Comparison of ENCODE assay signal across 8 cellular contexts in the genomic region with DNA sequence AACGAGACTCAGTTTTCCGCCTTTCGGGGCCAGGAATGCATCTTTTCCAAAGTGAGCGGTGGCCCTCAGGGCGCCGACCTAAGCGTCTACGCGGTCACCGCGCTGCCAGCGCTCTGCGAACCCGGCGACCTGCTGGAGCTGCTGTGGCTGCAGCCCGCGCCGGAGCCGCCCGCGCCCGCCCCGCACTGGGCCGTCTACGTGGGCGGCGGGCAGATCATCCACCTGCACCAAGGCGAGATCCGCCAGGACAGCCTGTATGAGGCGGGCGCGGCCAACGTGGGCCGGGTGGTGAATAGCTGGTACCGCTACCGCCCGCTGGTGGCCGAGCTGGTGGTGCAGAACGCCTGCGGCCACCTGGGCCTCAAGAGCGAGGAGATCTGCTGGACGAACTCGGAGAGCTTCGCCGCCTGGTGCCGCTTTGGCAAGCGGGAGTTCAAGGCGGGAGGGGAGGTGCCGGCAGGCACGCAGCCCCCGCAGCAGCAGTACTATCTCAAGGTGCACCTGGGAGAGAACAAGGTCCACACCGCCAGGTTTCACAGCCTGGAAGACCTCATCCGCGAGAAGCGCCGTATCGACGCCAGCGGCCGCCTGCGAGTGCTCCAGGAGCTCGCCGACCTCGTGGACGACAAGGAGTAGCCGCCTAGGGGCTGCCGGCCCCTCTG. TPM values are rescaled to one million over a fixed set of nuclear protein-coding genes. Genes with fewer than 3 reads are reported as not detected.
A peak's percentile ranks its signal among the peaks of the same experiment; 100 is the strongest.
DNase-seq lines count a peak whose midpoint lies in the region; ATAC-seq and TF ChIP-seq lines count a peak whose summit lies in the region.

No MANE protein-coding gene starts in this region.

- TF ChIP-seq CTCF in WI38 (IDR thresholded peaks at IDR 0.05; ENCODE audit: low read depth, low read length) = peak; percentile 75
- no peak for TF ChIP-seq CTCF in omental fat pad (IDR thresholded peaks at IDR 0.05)

- DNase-seq in stimulated activated CD4-positive, alpha-beta T cell treated with anti-CD3 and anti-CD28 coated beads, Interleukin-1b, Interleukin-23, amount 100 ng/mL, for 48 hours = peak; percentile 16
- no peak for DNase-seq in stimulated activated CD4-positive, alpha-beta T cell treated with anti-CD3 and anti-CD28 coated beads, Interleukin-4, amount 100 ng/mL, for 24 hours
- DNase-seq in NCI-H1092 (lab: John Stamatoyannopoulos, UW) (peak; percentile 58), Right ventricle myocardium inferior (ENCODE audit: missing footprints) (peak; percentile 87), omental fat pad (ENCODE audit: low spot score) (peak; percentile 55)
- no peak for DNase-seq in activated T-helper 1 cell treated with anti-CD3 and anti-CD28 coated beads, Interleukin-12 subunit alpha, Interleukin-12 subunit beta, Interleukin-2, Interleukin-4 antibody, amounts not matched to agents 30 ng/mL and 10 ng/mL and 1 ng/mL, durations not matched to agents 14 hours and 24 hours and 36 hours (ENCODE audit: low spot score)

- no peak overlapping the region for H3K4me3 Mint-ChIP-seq in activated T-helper 1 cell treated with anti-CD3 and anti-CD28 coated beads, Interleukin-12 subunit alpha, Interleukin-12 subunit beta, Interleukin-2, Interleukin-4 antibody, amounts not matched to agents 30 ng/mL and 10 ng/mL and 1 ng/mL, durations not matched to agents 14 hours and 24 hours and 36 hours

- H3K27me3 Mint-ChIP-seq in activated T-helper 1 cell treated with anti-CD3 and anti-CD28 coated beads, Interleukin-12 subunit alpha, Interleukin-12 subunit beta, Interleukin-2, Interleukin-4 antibody, amounts not matched to agents 30 ng/mL and 10 ng/mL and 1 ng/mL, durations not matched to agents 14 hours and 24 hours and 36 hours (ENCODE audit: insufficient read depth) = peaks cover 39% of the 10 kb centered on the region

- no peaks in the 10 kb centered on the region for H3K36me3 Mint-ChIP-seq in activated T-helper 1 cell treated with anti-CD3 and anti-CD28 coated beads, Interleukin-12 subunit alpha, Interleukin-12 subunit beta, Interleukin-2, Interleukin-4 antibody, amounts not matched to agents 30 ng/mL and 10 ng/mL and 1 ng/mL, durations not matched to agents 14 hours and 24 hours and 36 hours (ENCODE audit: low read depth)

- intact Hi-C loops in Right ventricle myocardium inferior (cut with DNase I) = loop anchor here (5.0 kb wide), 2 partner anchors 102 to 207 kb away; no protein-coding TSS in a partner anchor
- intact Hi-C loops in activated T-helper 1 cell treated with anti-CD3 and anti-CD28 coated beads, Interleukin-12 subunit alpha, Interleukin-12 subunit beta, Interleukin-2, Interleukin-4 antibody, amounts not matched to agents 30 ng/mL and 10 ng/mL and 1 ng/mL, durations not matched to agents 14 hours and 24 hours and 36 hours (cut with micrococcal nuclease) = no loop called here

- H3K4me1 Mint-ChIP-seq in activated T-helper 1 cell treated with anti-CD3 and anti-CD28 coated beads, Interleukin-12 subunit alpha, Interleukin-12 subunit beta, Interleukin-2, Interleukin-4 antibody, amounts not matched to agents 30 ng/mL and 10 ng/mL and 1 ng/mL, durations not matched to agents 14 hours and 24 hours and 36 hours (ENCODE audit: low read depth) = peaks cover 5% of the 10 kb centered on the region

- H3K9me3 Mint-ChIP-seq in activated T-helper 1 cell treated with anti-CD3 and anti-CD28 coated beads, Interleukin-12 subunit alpha, Interleukin-12 subunit beta, Interleukin-2, Interleukin-4 antibody, amounts not matched to agents 30 ng/mL and 10 ng/mL and 1 ng/mL, durations not matched to agents 14 hours and 24 hours and 36 hours = no peaks in the 10 kb centered on the region

- ATAC-seq in Right ventricle myocardium inferior = peak; percentile 77
- ATAC-seq in omental fat pad (ENCODE audit: low FRiP score) = peak; percentile 82
- ATAC-seq in GM19324 (IDR thresholded peaks at IDR 0.05; ENCODE audit: low FRiP score, unreplicated experiment) = no peak

- no peak overlapping the region for H3K27ac Mint-ChIP-seq in activated T-helper 1 cell treated with anti-CD3 and anti-CD28 coated beads, Interleukin-12 subunit alpha, Interleukin-12 subunit beta, Interleukin-2, Interleukin-4 antibody, amounts not matched to agents 30 ng/mL and 10 ng/mL and 1 ng/mL, durations not matched to agents 14 hours and 24 hours and 36 hours

- H3K4me3 ChIP-seq in WI38 (ENCODE audit: low read depth, low read length) = peak overlapping the region; percentile 64

RNA-seq across cellular contexts. Expression of a gene that starts 1.8 kb away (rescaled TPM):
- total RNA-seq in Right ventricle myocardium inferior (2.5 TPM), omental fat pad (1 to 10 TPM in 2 of 4 donors, under 1 TPM in 2; 0.48 to 4.4 (median 1.1) TPM)
- not detected in 2 replicates for total RNA-seq in activated T-helper 1 cell treated with anti-CD3 and anti-CD28 coated beads, Interleukin-12 subunit alpha, Interleukin-12 subunit beta, Interleukin-2, Interleukin-4 antibody, amounts not matched to agents 30 ng/mL and 10 ng/mL and 1 ng/mL, durations not matched to agents 14 hours and 24 hours and 36 hours

Comparison
In these comparisons a context has a peak if more than half of its experiments do, and no peak if none do; other contexts are left out.
1. DNase-seq: peak in stimulated activated CD4-positive, alpha-beta T cell treated with anti-CD3 and anti-CD28 coated beads, Interleukin-1b, Interleukin-23, amount 100 ng/mL, for 48 hours (single experiment), NCI-H1092 (single experiment), Right ventricle myocardium inferior (single experiment) and omental fat pad (single experiment); none in stimulated activated CD4-positive, alpha-beta T cell treated with anti-CD3 and anti-CD28 coated beads, Interleukin-4, amount 100 ng/mL, for 24 hours (single experiment) and activated T-helper 1 cell treated with anti-CD3 and anti-CD28 coated beads, Interleukin-12 subunit alpha, Interleukin-12 subunit beta, Interleukin-2, Interleukin-4 antibody, amounts not matched to agents 30 ng/mL and 10 ng/mL and 1 ng/mL, durations not matched to agents 14 hours and 24 hours and 36 hours (single experiment).